19 cellular contexts compared by ENCODE assay signal in the genomic region with DNA sequence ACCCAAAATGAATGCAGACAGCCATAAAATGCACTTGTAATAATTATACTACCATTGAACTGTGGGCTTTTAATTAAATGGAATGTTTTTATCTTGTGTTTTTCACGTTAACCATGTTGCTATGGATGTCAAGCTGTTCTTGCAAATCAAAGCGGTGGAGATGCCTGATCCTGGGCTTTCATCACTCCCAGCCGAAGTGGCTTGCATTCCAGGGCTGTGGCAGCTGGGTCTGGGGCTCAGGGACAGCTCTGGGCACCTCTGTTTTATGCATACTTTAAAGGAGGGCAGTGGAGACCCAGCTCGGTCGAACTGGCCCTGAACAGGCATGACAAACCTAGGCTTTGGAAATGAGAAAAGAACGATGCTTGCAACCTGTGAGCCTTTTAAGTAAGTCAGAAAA.
"Had no signal": no experiment of that assay in that cellular context is flagged by ENCODE, and none has a peak within 500 bp of the region (broad histone marks: within the 10 kb centered on the region; RNA-seq: fewer than 3 reads in every experiment).

No MANE protein-coding gene starts in this region.

- DNase-seq: activated CD4-positive, CD25-positive, alpha-beta regulatory T cell treated with anti-CD3 and anti-CD28 coated beads, Interleukin-2, amount 50 U/mL, for 72 hours; activated naive CD4-positive, alpha-beta T cell; activated naive CD8-positive, alpha-beta T cell treated with anti-CD3 and anti-CD28 coated beads, Interleukin-2, amount 10 ng/mL, durations not matched to agents 7 days and 5 days; activated T-cell treated with anti-CD3 and anti-CD28 coated beads for 4 hours; cerebellar nuclear complex; effector CD8-positive, alpha-beta T cell; glutamatergic neuron; mammary epithelial cell; mucosa of descending colon; naive thymus-derived CD8-positive, alpha-beta T cell; stimulated activated CD4-positive, alpha-beta T cell treated with anti-CD3 and anti-CD28 coated beads, Interleukin-15, amount 100 ng/mL, for 24 hours; stimulated activated CD4-positive, alpha-beta T cell treated with anti-CD3 and anti-CD28 coated beads, Interleukin-4, amount 100 ng/mL, for 1 hour; stimulated activated naive B cell treated with anti-CD40 and anti-IgM and Interleukin-4, amounts not matched to agents 10 μg/mL and 1 μg/mL and 100 μg/mL, for 72 hours; tibial artery had no signal

- H3K9me3 ChIP-seq: breast epithelium, mucosa of descending colon, right atrium auricular region, tibial artery, vagina had no signal

- H3K36me3 Mint-ChIP-seq: activated naive CD8-positive, alpha-beta T cell treated with anti-CD3 and anti-CD28 coated beads, Interleukin-2, amount 10 ng/mL, durations not matched to agents 7 days and 5 days; naive thymus-derived CD8-positive, alpha-beta T cell; stimulated activated naive B cell treated with anti-CD40 and anti-IgM and Interleukin-4, amounts not matched to agents 10 μg/mL and 1 μg/mL and 100 μg/mL, for 72 hours had no signal

- H3K27ac ChIP-seq: breast epithelium, foreskin keratinocyte, right atrium auricular region, skin epidermis, tibial artery, vagina had no signal

- H3K27ac Mint-ChIP-seq: activated naive CD8-positive, alpha-beta T cell treated with anti-CD3 and anti-CD28 coated beads, Interleukin-2, amount 10 ng/mL, durations not matched to agents 7 days and 5 days; naive thymus-derived CD8-positive, alpha-beta T cell; stimulated activated naive B cell treated with anti-CD40 and anti-IgM and Interleukin-4, amounts not matched to agents 10 μg/mL and 1 μg/mL and 100 μg/mL, for 72 hours had no signal

- H3K4me3 ChIP-seq: breast epithelium, mucosa of descending colon, right atrium auricular region, skin epidermis, tibial artery, vagina had no signal

- H3K4me1 ChIP-seq: breast epithelium, foreskin keratinocyte, right atrium auricular region, tibial artery, vagina had no signal

- H3K4me3 Mint-ChIP-seq: activated naive CD8-positive, alpha-beta T cell treated with anti-CD3 and anti-CD28 coated beads, Interleukin-2, amount 10 ng/mL, durations not matched to agents 7 days and 5 days; naive thymus-derived CD8-positive, alpha-beta T cell; stimulated activated naive B cell treated with anti-CD40 and anti-IgM and Interleukin-4, amounts not matched to agents 10 μg/mL and 1 μg/mL and 100 μg/mL, for 72 hours had no signal

- H3K36me3 ChIP-seq: breast epithelium, right atrium auricular region, tibial artery, vagina had no signal

- H3K4me1 Mint-ChIP-seq: activated naive CD8-positive, alpha-beta T cell treated with anti-CD3 and anti-CD28 coated beads, Interleukin-2, amount 10 ng/mL, durations not matched to agents 7 days and 5 days; naive thymus-derived CD8-positive, alpha-beta T cell; stimulated activated naive B cell treated with anti-CD40 and anti-IgM and Interleukin-4, amounts not matched to agents 10 μg/mL and 1 μg/mL and 100 μg/mL, for 72 hours had no signal

- H3K9me3 Mint-ChIP-seq: activated naive CD8-positive, alpha-beta T cell treated with anti-CD3 and anti-CD28 coated beads, Interleukin-2, amount 10 ng/mL, durations not matched to agents 7 days and 5 days had no signal

- H3K27me3 Mint-ChIP-seq: activated naive CD8-positive, alpha-beta T cell treated with anti-CD3 and anti-CD28 coated beads, Interleukin-2, amount 10 ng/mL, durations not matched to agents 7 days and 5 days; stimulated activated naive B cell treated with anti-CD40 and anti-IgM and Interleukin-4, amounts not matched to agents 10 μg/mL and 1 μg/mL and 100 μg/mL, for 72 hours had no signal

- H3K27me3 ChIP-seq: breast epithelium, foreskin keratinocyte, right atrium auricular region, tibial artery, vagina had no signal
